In genomic region chr4:143858486-143858885, GRCh38 we compare ENCODE assay signal across 6 cellular contexts. TPM values are rescaled to one million over a fixed set of nuclear protein-coding genes. Genes with fewer than 3 reads are reported as not detected.
"Had no signal": no experiment of that assay in that cellular context is flagged by ENCODE, and none has a peak within 500 bp of the region (broad histone marks: within the 10 kb centered on the region; RNA-seq: fewer than 3 reads in every experiment).

No MANE protein-coding gene starts in this region.

RNA-seq across cellular contexts. Expression of gene GYPE, which starts 46.9 kb away (rescaled TPM):
- total RNA-seq: activated T-helper 17 cell treated with anti-CD3 and anti-CD28 coated beads, Interleukin-2, amount 50 U/mL, for 72 hours; cardiac muscle cell; dermis microvascular lymphatic vessel endothelial cell; endothelial cell of umbilical vein; esophagus mucosa; T-helper 17 cell had no signal
